ENCODE assay signal across 9 cellular contexts in the genomic region with DNA sequence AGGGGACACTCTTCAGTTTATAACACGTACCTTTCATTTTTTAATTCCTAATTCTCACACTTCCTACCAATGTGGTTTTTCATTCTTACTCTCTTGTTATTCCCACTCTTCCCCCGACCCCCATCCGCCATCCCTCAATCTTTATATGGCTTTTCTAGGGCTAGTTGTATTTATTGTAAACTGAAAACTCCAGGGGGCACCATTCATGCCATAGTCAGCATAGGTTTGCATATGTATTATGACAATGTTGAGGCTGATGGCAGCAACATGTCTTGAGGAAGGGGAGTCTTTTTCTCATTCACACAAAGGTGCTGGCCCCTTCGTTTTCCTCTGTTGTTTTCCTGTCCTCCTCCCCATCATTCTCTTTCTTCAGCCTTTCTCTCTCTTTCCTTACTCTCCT. TPM values are rescaled to one million over a fixed set of nuclear protein-coding genes. Genes with fewer than 3 reads are reported as not detected.
DNase-seq lines count a peak whose midpoint lies in the region; ATAC-seq and TF ChIP-seq lines count a peak whose summit lies in the region.
"Had no signal": no experiment of that assay in that cellular context is flagged by ENCODE, and none has a peak within 500 bp of the region (broad histone marks: within the 10 kb centered on the region; RNA-seq: fewer than 3 reads in every experiment).

No MANE protein-coding gene starts in this region.

- TF ChIP-seq CTCF in transverse colon (IDR thresholded peaks at IDR 0.05), result peak in 1 of 5 experiments; percentile 6

- TF ChIP-seq EP300 in transverse colon (IDR thresholded peaks at IDR 0.05; ENCODE audit: low read depth), result no peak

- in situ Hi-C loops in transverse colon (cut with MboI; ENCODE audit: low pct_ligation_motif_present in 1 of 4, low pct_unique_long_range_greater_than_20kb in 1 of 4, low sequenced_read_pairs in 3 of 4), result loop anchor here (5.0 to 25.0 kb wide), 5 partner anchors 152 to 454 kb away; a partner anchor contains a TSS

- H3K27ac ChIP-seq in HUES64 (ENCODE audit: low read depth, low read length), result peak overlapping the region; percentile 28; the same call in 1 of the 2 replicates
- no peak overlapping the region for H3K27ac ChIP-seq in transverse colon

- no peaks in the 10 kb centered on the region for H3K27me3 Mint-ChIP-seq in activated CD4-positive, alpha-beta T cell treated with anti-CD3 and anti-CD28 coated beads for 36 hours
- H3K27me3 Mint-ChIP-seq in T-helper 17 cell, result no peaks in the 10 kb centered on the region
- H3K27me3 Mint-ChIP-seq in memory B cell, result no peaks in the 10 kb centered on the region
- H3K27me3 Mint-ChIP-seq: naive thymus-derived CD8-positive, alpha-beta T cell had no signal

- no peaks in the 10 kb centered on the region for H3K9me3 ChIP-seq in HUES64 (ENCODE audit: insufficient read depth, low read depth, low read length)
- no peaks in the 10 kb centered on the region for H3K9me3 ChIP-seq in T-helper 17 cell (ENCODE audit: control insufficient read depth, low read length, poor library complexity, severe bottlenecking)
- no peaks in the 10 kb centered on the region for H3K9me3 ChIP-seq in transverse colon

- H3K4me1 Mint-ChIP-seq in activated CD4-positive, alpha-beta T cell treated with anti-CD3 and anti-CD28 coated beads for 36 hours, result peaks cover 23% of the 10 kb centered on the region
- peaks cover 30% of the 10 kb centered on the region for H3K4me1 Mint-ChIP-seq in T-helper 17 cell
- H3K4me1 Mint-ChIP-seq in memory B cell, result peaks cover 23% of the 10 kb centered on the region

- ATAC-seq in activated CD4-positive, alpha-beta T cell treated with anti-CD3 and anti-CD28 coated beads for 36 hours, result peak; percentile 40
- ATAC-seq in T-helper 17 cell (no peak), memory B cell (ENCODE audit: low read depth) (no peak), GM21528 (IDR thresholded peaks at IDR 0.05; ENCODE audit: low FRiP score, unreplicated experiment) (no peak)
- ATAC-seq: naive thymus-derived CD8-positive, alpha-beta T cell had no signal

- H3K4me3 Mint-ChIP-seq in activated CD4-positive, alpha-beta T cell treated with anti-CD3 and anti-CD28 coated beads for 36 hours, result no peak overlapping the region
- H3K4me3 Mint-ChIP-seq in T-helper 17 cell (no peak overlapping the region), memory B cell (peak overlapping the region; percentile 64)
- H3K4me3 Mint-ChIP-seq: naive thymus-derived CD8-positive, alpha-beta T cell had no signal

- DNase-seq in activated CD4-positive, alpha-beta T cell treated with anti-CD3 and anti-CD28 coated beads for 36 hours, result peak; percentile 21
- DNase-seq in activated CD4-positive, alpha-beta T cell treated with anti-CD3 and anti-CD28 coated beads for 48 hours, result no peak
- DNase-seq in T-helper 17 cell (no peak), memory B cell (ENCODE audit: low spot score in 2 of 2) (no peak), T1000 (lab: John Stamatoyannopoulos, UW) (no peak), transverse colon (no peak)

- H3K36me3 ChIP-seq in HUES64 (ENCODE audit: insufficient read depth, low read length) (no peaks in the 10 kb centered on the region), transverse colon (no peaks in the 10 kb centered on the region)

- CTCF ChIA-PET in activated CD4-positive, alpha-beta T cell treated with anti-CD3 and anti-CD28 coated beads for 36 hours (lab: Charles Lee), result interaction anchor here (0.6 to 3.9 kb wide), 5 partner anchors 74 to 153 kb away, joined by 3 to 52 read pairs (median 9); no protein-coding TSS in a partner anchor

- peak overlapping the region; percentile 53 for H3K27ac Mint-ChIP-seq in activated CD4-positive, alpha-beta T cell treated with anti-CD3 and anti-CD28 coated beads for 36 hours
- peak overlapping the region; percentile 79 for H3K27ac Mint-ChIP-seq in T-helper 17 cell
- H3K27ac Mint-ChIP-seq in memory B cell, result peak overlapping the region; percentile 46

- peaks cover 4% of the 10 kb centered on the region; the same call in 1 of the 2 replicates for H3K4me1 ChIP-seq in HUES64 (ENCODE audit: insufficient read depth, low read length)
- H3K4me1 ChIP-seq in transverse colon, result no peaks in the 10 kb centered on the region

- POLR2A ChIA-PET in activated CD4-positive, alpha-beta T cell treated with anti-CD3 and anti-CD28 coated beads for 36 hours (lab: Charles Lee), result no interaction called here

- H3K9ac ChIP-seq in HUES64 (ENCODE audit: low read depth, low read length), result no peak overlapping the region

- TF ChIP-seq POLR2A in transverse colon (IDR thresholded peaks at IDR 0.05), result no peak

- H3K27me3 ChIP-seq in HUES64 (ENCODE audit: insufficient read depth, low read length), result no peaks in the 10 kb centered on the region
- no peaks in the 10 kb centered on the region for H3K27me3 ChIP-seq in transverse colon

- H3K9me3 Mint-ChIP-seq in activated CD4-positive, alpha-beta T cell treated with anti-CD3 and anti-CD28 coated beads for 36 hours (ENCODE audit: low read depth), result no peaks in the 10 kb centered on the region
- H3K9me3 Mint-ChIP-seq in memory B cell, result no peaks in the 10 kb centered on the region

- 47% methylated on average over 3 of the region's 4 CpGs for WGBS in HUES64
- WGBS in transverse colon (ENCODE audit: low coverage in 1 of 2), 2 donors, result 67 to 82% methylated on average over 1 to 4 of the region's 4 CpGs

- intact Hi-C loops in activated CD4-positive, alpha-beta T cell treated with anti-CD3 and anti-CD28 coated beads for 36 hours (cut with DNase I, micrococcal nuclease), result loop anchor here (2.0 to 5.0 kb wide), 3 partner anchors 70 to 338 kb away; a partner anchor contains a TSS
- intact Hi-C loops in transverse colon (cut with DNase I; ENCODE audit: low total_unique reads), result loop anchor here (5.0 kb wide), 2 partner anchors 149 to 454 kb away; no protein-coding TSS in a partner anchor

- H3K36me3 Mint-ChIP-seq in activated CD4-positive, alpha-beta T cell treated with anti-CD3 and anti-CD28 coated beads for 36 hours (ENCODE audit: low read depth), result no peaks in the 10 kb centered on the region
- H3K36me3 Mint-ChIP-seq in T-helper 17 cell (ENCODE audit: low read depth) (no peaks in the 10 kb centered on the region), memory B cell (peaks cover 2% of the 10 kb centered on the region)
- H3K36me3 Mint-ChIP-seq: naive thymus-derived CD8-positive, alpha-beta T cell had no signal

- no peak overlapping the region for H3K4me3 ChIP-seq in HUES64 (ENCODE audit: low read length)
- H3K4me3 ChIP-seq in transverse colon, result no peak overlapping the region

RNA-seq across cellular contexts. Expression of a gene that starts 27.7 kb away (rescaled TPM):
- total RNA-seq in activated CD4-positive, alpha-beta T cell treated with anti-CD3 and anti-CD28 coated beads for 36 hours, result 100 to 1,000 TPM; 138 to 147 TPM
- 97.1 TPM for polyA plus RNA-seq in HUES64 (2013, experiment 1 of 2)
- 118 TPM for polyA plus RNA-seq in HUES64 (2013, experiment 2 of 2)
- total RNA-seq in T-helper 17 cell (10 to 100 TPM; 44.5 to 60.5 TPM), transverse colon (10 to 100 TPM; 22.4 to 91.9 (median 63.6) TPM)
